13 cellular contexts compared by ENCODE assay signal in genomic region chr14:86462193-86462592, GRCh38.
A peak's percentile ranks its signal among the peaks of the same experiment; 100 is the strongest.
DNase-seq lines count a peak whose midpoint lies in the region; ATAC-seq and TF ChIP-seq lines count a peak whose summit lies in the region.
"Had no signal": no experiment of that assay in that cellular context is flagged by ENCODE, and none has a peak within 500 bp of the region (broad histone marks: within the 10 kb centered on the region; RNA-seq: fewer than 3 reads in every experiment).

No MANE protein-coding gene starts in this region.

- H3K27ac ChIP-seq in OCI-LY3 (ENCODE audit: low read length): no peak overlapping the region
- H3K27ac ChIP-seq: BLaER1, epithelial cell of prostate had no signal

- POLR2A ChIA-PET in activated CD4-positive, alpha-beta T cell treated with anti-CD3 and anti-CD28 coated beads for 36 hours (lab: Charles Lee): no interaction called here

- no peaks in the 10 kb centered on the region for H4K20me1 ChIP-seq in OCI-LY3 (ENCODE audit: insufficient read depth, low read length)
- H4K20me1 ChIP-seq: BLaER1 had no signal

- peak; percentile 5 for DNase-seq in activated CD4-positive, alpha-beta T cell treated with anti-CD3 and anti-CD28 coated beads for 36 hours
- no peak for DNase-seq in activated CD4-positive, alpha-beta T cell treated with anti-CD3 and anti-CD28 coated beads, Interleukin-2, amount 50 U/mL, for 4 hours
- peak; percentile 6 for DNase-seq in fibroblast of gingiva (ENCODE audit: low read depth)
- no peak for DNase-seq in stimulated activated effector memory CD8-positive, alpha-beta T cell treated with anti-CD3 and anti-CD28 coated beads, Interleukin-12 subunit alpha, Interleukin-12 subunit beta, amount 100 ng/mL, for 72 hours (ENCODE audit: low spot score in 2 of 2)
- DNase-seq in COR-L47 (lab: John Stamatoyannopoulos, UW): no peak
- DNase-seq in stimulated activated CD4-positive, alpha-beta T cell treated with anti-CD3 and anti-CD28 coated beads, Interleukin-4, amount 100 ng/mL, for 24 hours: no peak
- DNase-seq in T-helper 2 cell treated with Interferon-gamma antibody and Interleukin-4, amounts not matched to agents 5 μg/mL and 100 μg/mL, for 36 hours (ENCODE audit: low spot score): no peak
- DNase-seq: activated CD4-positive, alpha-beta T cell treated with anti-CD3 and anti-CD28 coated beads, Interleukin-2, amount 50 U/mL, for 48 hours; H7; NCI-H1436 had no signal

- intact Hi-C loops in activated CD4-positive, alpha-beta T cell treated with anti-CD3 and anti-CD28 coated beads for 36 hours (cut with DNase I, micrococcal nuclease): loop anchor here in 1 of 2 experiments (5.0 kb wide), 2 partner anchors 190 to 440 kb away; no protein-coding TSS in a partner anchor

- no peak overlapping the region for H3K4me3 ChIP-seq in OCI-LY3 (ENCODE audit: low read length)
- H3K4me3 ChIP-seq: BLaER1 had no signal

- H3K36me3 ChIP-seq in OCI-LY3 (replicated peaks; ENCODE audit: low read depth, low read length): peaks cover 4% of the 10 kb centered on the region
- H3K36me3 ChIP-seq: BLaER1 had no signal

- H3K27ac Mint-ChIP-seq in activated CD4-positive, alpha-beta T cell treated with anti-CD3 and anti-CD28 coated beads for 36 hours: no peak overlapping the region
- no peak overlapping the region for H3K27ac Mint-ChIP-seq in stimulated activated effector memory CD8-positive, alpha-beta T cell treated with anti-CD3 and anti-CD28 coated beads, Interleukin-12 subunit alpha, Interleukin-12 subunit beta, amount 100 ng/mL, for 72 hours
- no peak overlapping the region for H3K27ac Mint-ChIP-seq in T-helper 2 cell treated with Interferon-gamma antibody and Interleukin-4, amounts not matched to agents 5 μg/mL and 100 μg/mL, for 36 hours

- no peaks in the 10 kb centered on the region for H3K79me2 ChIP-seq in OCI-LY3 (ENCODE audit: low read length)

- no peaks in the 10 kb centered on the region for H3K9me3 Mint-ChIP-seq in activated CD4-positive, alpha-beta T cell treated with anti-CD3 and anti-CD28 coated beads for 36 hours (ENCODE audit: low read depth)
- peaks cover 4% of the 10 kb centered on the region for H3K9me3 Mint-ChIP-seq in stimulated activated effector memory CD8-positive, alpha-beta T cell treated with anti-CD3 and anti-CD28 coated beads, Interleukin-12 subunit alpha, Interleukin-12 subunit beta, amount 100 ng/mL, for 72 hours
- no peaks in the 10 kb centered on the region for H3K9me3 Mint-ChIP-seq in T-helper 2 cell treated with Interferon-gamma antibody and Interleukin-4, amounts not matched to agents 5 μg/mL and 100 μg/mL, for 36 hours

- peaks cover 5% of the 10 kb centered on the region; the same call in 1 of the 2 replicates for H3K9me3 ChIP-seq in OCI-LY3 (ENCODE audit: insufficient read depth, low read length)
- H3K9me3 ChIP-seq: BLaER1 had no signal

- H3K4me1 ChIP-seq in OCI-LY3 (ENCODE audit: low read length): peaks cover 20% of the 10 kb centered on the region
- H3K4me1 ChIP-seq: BLaER1 had no signal

- TF ChIP-seq CTCF in OCI-LY3 (IDR thresholded peaks at IDR 0.05; ENCODE audit: low read depth, low read length): peak; percentile 64

- no peak overlapping the region for H3K4me3 Mint-ChIP-seq in activated CD4-positive, alpha-beta T cell treated with anti-CD3 and anti-CD28 coated beads for 36 hours
- no peak overlapping the region for H3K4me3 Mint-ChIP-seq in stimulated activated effector memory CD8-positive, alpha-beta T cell treated with anti-CD3 and anti-CD28 coated beads, Interleukin-12 subunit alpha, Interleukin-12 subunit beta, amount 100 ng/mL, for 72 hours
- H3K4me3 Mint-ChIP-seq in T-helper 2 cell treated with Interferon-gamma antibody and Interleukin-4, amounts not matched to agents 5 μg/mL and 100 μg/mL, for 36 hours: no peak overlapping the region

- no peaks in the 10 kb centered on the region for H3K27me3 Mint-ChIP-seq in activated CD4-positive, alpha-beta T cell treated with anti-CD3 and anti-CD28 coated beads for 36 hours
- H3K27me3 Mint-ChIP-seq in T-helper 2 cell treated with Interferon-gamma antibody and Interleukin-4, amounts not matched to agents 5 μg/mL and 100 μg/mL, for 36 hours (ENCODE audit: low read depth): no peaks in the 10 kb centered on the region

- no peak for ATAC-seq in activated CD4-positive, alpha-beta T cell treated with anti-CD3 and anti-CD28 coated beads for 36 hours
- ATAC-seq in stimulated activated effector memory CD8-positive, alpha-beta T cell treated with anti-CD3 and anti-CD28 coated beads, Interleukin-12 subunit alpha, Interleukin-12 subunit beta, amount 100 ng/mL, for 72 hours: peak; percentile 31

- no peak overlapping the region for H3K9ac ChIP-seq in OCI-LY3 (ENCODE audit: low read length)
- H3K9ac ChIP-seq: BLaER1 had no signal

- H3K27me3 ChIP-seq in OCI-LY3 (ENCODE audit: low read depth, low read length): no peaks in the 10 kb centered on the region
- H3K27me3 ChIP-seq: BLaER1 had no signal

- no peaks in the 10 kb centered on the region for H3K4me1 Mint-ChIP-seq in activated CD4-positive, alpha-beta T cell treated with anti-CD3 and anti-CD28 coated beads for 36 hours
- H3K4me1 Mint-ChIP-seq in stimulated activated effector memory CD8-positive, alpha-beta T cell treated with anti-CD3 and anti-CD28 coated beads, Interleukin-12 subunit alpha, Interleukin-12 subunit beta, amount 100 ng/mL, for 72 hours: peaks cover 10% of the 10 kb centered on the region
- no peaks in the 10 kb centered on the region for H3K4me1 Mint-ChIP-seq in T-helper 2 cell treated with Interferon-gamma antibody and Interleukin-4, amounts not matched to agents 5 μg/mL and 100 μg/mL, for 36 hours (ENCODE audit: low read depth)

- H2AFZ ChIP-seq in OCI-LY3 (ENCODE audit: low read depth, low read length): peak overlapping the region; percentile 79

- CTCF ChIA-PET in activated CD4-positive, alpha-beta T cell treated with anti-CD3 and anti-CD28 coated beads for 36 hours (lab: Charles Lee): no interaction called here

- H3K36me3 Mint-ChIP-seq in activated CD4-positive, alpha-beta T cell treated with anti-CD3 and anti-CD28 coated beads for 36 hours (ENCODE audit: low read depth): no peaks in the 10 kb centered on the region
- no peaks in the 10 kb centered on the region for H3K36me3 Mint-ChIP-seq in stimulated activated effector memory CD8-positive, alpha-beta T cell treated with anti-CD3 and anti-CD28 coated beads, Interleukin-12 subunit alpha, Interleukin-12 subunit beta, amount 100 ng/mL, for 72 hours
- H3K36me3 Mint-ChIP-seq in T-helper 2 cell treated with Interferon-gamma antibody and Interleukin-4, amounts not matched to agents 5 μg/mL and 100 μg/mL, for 36 hours (ENCODE audit: low read depth): no peaks in the 10 kb centered on the region

- peak overlapping the region; percentile 33 for H3K4me2 ChIP-seq in OCI-LY3 (ENCODE audit: low read length)
- H3K4me2 ChIP-seq: BLaER1 had no signal

Comparison
In these comparisons a context has a peak if more than half of its experiments do, and no peak if none do; other contexts are left out.
1. DNase-seq: peak in activated CD4-positive, alpha-beta T cell treated with anti-CD3 and anti-CD28 coated beads for 36 hours (single experiment) and fibroblast of gingiva (single experiment); none in activated CD4-positive, alpha-beta T cell treated with anti-CD3 and anti-CD28 coated beads, Interleukin-2, amount 50 U/mL, for 4 hours (0 of 2), stimulated activated effector memory CD8-positive, alpha-beta T cell treated with anti-CD3 and anti-CD28 coated beads, Interleukin-12 subunit alpha, Interleukin-12 subunit beta, amount 100 ng/mL, for 72 hours (0 of 2), COR-L47 (single experiment), stimulated activated CD4-positive, alpha-beta T cell treated with anti-CD3 and anti-CD28 coated beads, Interleukin-4, amount 100 ng/mL, for 24 hours (single experiment) and T-helper 2 cell treated with Interferon-gamma antibody and Interleukin-4, amounts not matched to agents 5 μg/mL and 100 μg/mL, for 36 hours (single experiment).